ENCODE assay signal across 8 cellular contexts in the genomic region with DNA sequence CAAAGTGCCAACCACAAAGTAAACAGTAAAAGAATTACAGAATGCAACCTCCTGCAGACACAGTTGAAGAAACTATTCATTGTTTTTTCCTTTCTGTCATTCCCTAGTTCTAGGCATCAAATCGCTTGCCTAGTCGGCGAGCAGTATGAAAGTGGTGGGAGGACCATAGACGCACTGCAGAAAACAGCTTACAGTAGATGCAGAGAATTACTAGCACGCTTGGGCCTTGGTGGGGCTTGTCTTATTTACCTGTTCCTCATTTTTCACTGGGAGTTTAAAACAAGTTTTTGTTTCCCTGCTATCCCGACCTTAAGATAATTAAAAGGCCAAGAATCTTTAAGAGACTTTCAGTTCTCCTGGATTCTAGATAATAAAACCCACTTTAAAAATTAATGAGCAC. TPM values are rescaled to one million over a fixed set of nuclear protein-coding genes. Genes with fewer than 3 reads are reported as not detected.
A peak's percentile ranks its signal among the peaks of the same experiment; 100 is the strongest.
DNase-seq lines count a peak whose midpoint lies in the region; ATAC-seq, FAIRE-seq and TF ChIP-seq lines count a peak whose summit lies in the region.

No MANE protein-coding gene starts in this region.

- H3K4me3 ChIP-seq in A549: peak overlapping the region; percentile 77
- H3K4me3 ChIP-seq in GM23338: peak overlapping the region; percentile 89
- peak overlapping the region; percentile 86 to 92 for H3K4me3 ChIP-seq in mucosa of rectum (ENCODE audit: low read length in 2 of 2)

- POLR2A ChIA-PET in A549 (lab: Yijun Ruan, JAX): interaction anchor here (1.0 to 1.5 kb wide), 2 partner anchors 11 to 18 kb away, joined by 3 to 7 read pairs; no protein-coding TSS in a partner anchor

- peaks cover 41% of the 10 kb centered on the region for H3K79me2 ChIP-seq in GM23338 (replicated peaks; ENCODE audit: insufficient read depth)

- TF ChIP-seq CTCF in A549 (IDR thresholded peaks at IDR 0.05): no peak
- no peak for TF ChIP-seq CTCF in GM23338 (conservative IDR thresholded peaks at IDR 0.05; ENCODE audit: low read depth in 2 of 2)

- FAIRE-seq in A549 (lab: Jason Lieb, UNC): no peak

- no peak for DNase-seq in A549 (ENCODE audit: low read depth in 1 of 2, low spot score in 1 of 2)
- no peak for DNase-seq in GM23338 (ENCODE audit: low spot score)
- no peak for DNase-seq in SW 1271 (lab: John Stamatoyannopoulos, UW)

- peak overlapping the region; percentile 69; the same call in 1 of the 2 replicates for H2AFZ ChIP-seq in GM23338

- H3K9me3 Mint-ChIP-seq in GM23338: no peaks in the 10 kb centered on the region
- no peaks in the 10 kb centered on the region for H3K9me3 Mint-ChIP-seq in activated naive CD8-positive, alpha-beta T cell (ENCODE audit: low read depth)

- H3K9me3 ChIP-seq in A549 (no peaks in the 10 kb centered on the region), mucosa of rectum (ENCODE audit: control insufficient read depth in 2 of 2, low read length in 2 of 2) (no peaks in the 10 kb centered on the region)

- H3K36me3 Mint-ChIP-seq in GM23338 (ENCODE audit: low read depth): no peaks in the 10 kb centered on the region; the same call in 2 of the 3 replicates
- H3K36me3 Mint-ChIP-seq in activated naive CD8-positive, alpha-beta T cell: peaks cover 2% of the 10 kb centered on the region

- no peaks in the 10 kb centered on the region for H3K9me2 ChIP-seq in GM23338 (ENCODE audit: insufficient read depth)

- no peaks in the 10 kb centered on the region for H3K27me3 ChIP-seq in GM23338 (ENCODE audit: insufficient read depth)
- peaks cover 0 to 4% of the 10 kb centered on the region in 2 donors for H3K27me3 ChIP-seq in mucosa of rectum (ENCODE audit: control insufficient read depth in 2 of 2, insufficient read depth in 2 of 2, low read length in 2 of 2)

- H3K4me1 Mint-ChIP-seq in GM23338: peaks cover 22% of the 10 kb centered on the region
- peaks cover 44% of the 10 kb centered on the region for H3K4me1 Mint-ChIP-seq in activated naive CD8-positive, alpha-beta T cell (ENCODE audit: low read depth)

- ATAC-seq in A549: no peak
- no peak for ATAC-seq in GM23338
- no peak for ATAC-seq in HG02798 (IDR thresholded peaks at IDR 0.05; ENCODE audit: poor library complexity, unreplicated experiment)
- no peak for ATAC-seq in HG03439 (IDR thresholded peaks at IDR 0.05; ENCODE audit: unreplicated experiment)
- ATAC-seq in GM21529 (IDR thresholded peaks at IDR 0.05; ENCODE audit: unreplicated experiment): no peak

- peaks cover 9% of the 10 kb centered on the region for H3K27me3 Mint-ChIP-seq in GM23338 (ENCODE audit: insufficient read depth, low read depth, poor library complexity)
- H3K27me3 Mint-ChIP-seq in activated naive CD8-positive, alpha-beta T cell: no peaks in the 10 kb centered on the region

- WGBS in A549 (ENCODE audit: missing lambda C conversion rate): 69% methylated on average over 6 of the region's 6 CpGs

- H3K36me3 ChIP-seq in GM23338 (ENCODE audit: insufficient read depth): no peaks in the 10 kb centered on the region
- no peaks in the 10 kb centered on the region for H3K36me3 ChIP-seq in mucosa of rectum (ENCODE audit: control insufficient read depth in 2 of 2, insufficient read depth in 2 of 2, low read length in 2 of 2)

- H3K27ac ChIP-seq in A549 (peak overlapping the region; percentile 63 to 95; a peak in 4 of 6 replicates), GM23338 (ENCODE audit: low read depth) (no peak overlapping the region), mucosa of rectum (ENCODE audit: low read depth in 2 of 2, low read length in 2 of 2) (no peak overlapping the region)

- TF ChIP-seq EP300 in A549 (IDR thresholded peaks at IDR 0.05): no peak

- H3K4me3 Mint-ChIP-seq in GM23338: peak overlapping the region; percentile 98
- H3K4me3 Mint-ChIP-seq in activated naive CD8-positive, alpha-beta T cell: peak overlapping the region; percentile 100

- H3K9ac ChIP-seq in mucosa of rectum (ENCODE audit: low read depth in 1 of 2, low read length in 2 of 2): no peak overlapping the region

- H3K4me2 ChIP-seq in A549 (peak overlapping the region; percentile 71), GM23338 (peak overlapping the region; percentile 95)

- TF ChIP-seq RAD21 in A549 (conservative IDR thresholded peaks at IDR 0.05 in 1 of 2, IDR thresholded peaks at IDR 0.05 in 1 of 2): no peak

- CTCF ChIA-PET in A549 (lab: Yijun Ruan, JAX): interaction anchor here (1.2 kb wide), 1 partner anchor 13 kb away, joined by 3 read pairs; no protein-coding TSS in a partner anchor

- H3K4me1 ChIP-seq in A549 (peaks cover 16% of the 10 kb centered on the region), GM23338 (ENCODE audit: insufficient read depth) (peaks cover 15% of the 10 kb centered on the region), mucosa of rectum (ENCODE audit: control insufficient read depth in 2 of 2, insufficient read depth in 2 of 2, low read length in 2 of 2) (peaks cover 2 to 8% of the 10 kb centered on the region in 2 donors)

- TF ChIP-seq POLR2A in A549 (IDR thresholded peaks at IDR 0.05; ENCODE audit: low read length): no peak

- no peaks in the 10 kb centered on the region for H4K20me1 ChIP-seq in GM23338 (replicated peaks; ENCODE audit: insufficient read depth)

- H3K27ac Mint-ChIP-seq in GM23338: no peak overlapping the region
- H3K27ac Mint-ChIP-seq in activated naive CD8-positive, alpha-beta T cell: peak overlapping the region; percentile 100

- no peaks in the 10 kb centered on the region for H3F3A ChIP-seq in GM23338 (replicated peaks; ENCODE audit: low read depth)

TF ChIP-seq in A549, 52 proteins besides CTCF, POLR2A, EP300 and RAD21:
- TF ChIP-seq KDM5A (IDR thresholded peaks at IDR 0.05): no peak
- no peak for TF ChIP-seq ZNF302 (CRISPR knock-in tag; IDR thresholded peaks at IDR 0.05)
- TF ChIP-seq HOXA7 (CRISPR knock-in tag; IDR thresholded peaks at IDR 0.05): no peak
- no peak for TF ChIP-seq GATA3 (IDR thresholded peaks at IDR 0.05; ENCODE audit: borderline replicate concordance)
- TF ChIP-seq FOXS1 (CRISPR knock-in tag; IDR thresholded peaks at IDR 0.05): no peak
- TF ChIP-seq FOSB (CRISPR knock-in tag; IDR thresholded peaks at IDR 0.05): no peak
- TF ChIP-seq JUN (IDR thresholded peaks at IDR 0.05): no peak
- no peak for TF ChIP-seq TP53 (CRISPR knock-in tag; IDR thresholded peaks at IDR 0.05)
- TF ChIP-seq, protein P1, sequence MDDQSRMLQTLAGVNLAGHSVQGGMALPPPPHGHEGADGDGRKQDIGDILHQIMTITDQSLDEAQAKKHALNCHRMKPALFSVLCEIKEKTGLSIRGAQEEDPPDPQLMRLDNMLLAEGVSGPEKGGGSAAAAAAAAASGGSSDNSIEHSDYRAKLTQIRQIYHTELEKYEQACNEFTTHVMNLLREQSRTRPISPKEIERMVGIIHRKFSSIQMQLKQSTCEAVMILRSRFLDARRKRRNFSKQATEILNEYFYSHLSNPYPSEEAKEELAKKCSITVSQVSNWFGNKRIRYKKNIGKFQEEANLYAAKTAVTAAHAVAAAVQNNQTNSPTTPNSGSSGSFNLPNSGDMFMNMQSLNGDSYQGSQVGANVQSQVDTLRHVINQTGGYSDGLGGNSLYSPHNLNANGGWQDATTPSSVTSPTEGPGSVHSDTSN (IDR thresholded peaks at IDR 0.05): no peak
- no peak for TF ChIP-seq EHMT2 (IDR thresholded peaks at IDR 0.05; ENCODE audit: low read depth)
- no peak for TF ChIP-seq PHF8 (IDR thresholded peaks at IDR 0.05; ENCODE audit: borderline replicate concordance, low read depth)
- TF ChIP-seq, protein P2, sequence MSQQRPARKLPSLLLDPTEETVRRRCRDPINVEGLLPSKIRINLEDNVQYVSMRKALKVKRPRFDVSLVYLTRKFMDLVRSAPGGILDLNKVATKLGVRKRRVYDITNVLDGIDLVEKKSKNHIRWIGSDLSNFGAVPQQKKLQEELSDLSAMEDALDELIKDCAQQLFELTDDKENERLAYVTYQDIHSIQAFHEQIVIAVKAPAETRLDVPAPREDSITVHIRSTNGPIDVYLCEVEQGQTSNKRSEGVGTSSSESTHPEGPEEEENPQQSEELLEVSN (IDR thresholded peaks at IDR 0.05; ENCODE audit: borderline replicate concordance, low read depth): no peak

RNA-seq across cellular contexts. Expression of a gene that starts 0.7 kb away (rescaled TPM):
- polyA plus RNA-seq in A549 (2011; rRNA removed): 44.8 and 58.2 TPM in 2 replicates
- 5.6 and 6.7 TPM in 2 replicates for polyA plus RNA-seq in A549 (2012; cell fraction: cytosol; rRNA removed)
- polyA plus RNA-seq in A549 (2012; cell fraction: nucleus; rRNA removed): 3.1 and 4.1 TPM in 2 replicates
- 17.7 to 23.5 TPM (median 20.8 TPM) in 3 replicates for polyA plus RNA-seq in A549 (2017; fragmentation: RNase III; extraction: RNeasy Plus Mini Kit Qiagen cat#74134 plus additional on column Dnase treatment)
- 10.3 and 10.7 TPM in 2 replicates for polyA minus RNA-seq in A549 (2011; rRNA and poly(A)+ RNA removed)
- total RNA-seq in GM23338 (2014; rRNA removed; shearing (Covaris generic)): 25.0 and 33.4 TPM in 2 replicates
- polyA plus RNA-seq in GM23338 (2016; fragmentation: Nextera tagmentation; extraction: Ambion mirVana): 54.1 and 62.0 TPM in 2 replicates

Comparison
In these comparisons a context has a peak if more than half of its experiments do, and no peak if none do; other contexts are left out.
1. H3K27ac ChIP-seq: peak in A549 (2 of 2); none in GM23338 (single experiment) and mucosa of rectum (0 of 2).
2. Peak in every context shown above with its lines, with median percentiles within 50 percentile points of each other: H3K4me3 ChIP-seq.